Comparison of ENCODE assay signal across 20 cellular contexts in the genomic region with DNA sequence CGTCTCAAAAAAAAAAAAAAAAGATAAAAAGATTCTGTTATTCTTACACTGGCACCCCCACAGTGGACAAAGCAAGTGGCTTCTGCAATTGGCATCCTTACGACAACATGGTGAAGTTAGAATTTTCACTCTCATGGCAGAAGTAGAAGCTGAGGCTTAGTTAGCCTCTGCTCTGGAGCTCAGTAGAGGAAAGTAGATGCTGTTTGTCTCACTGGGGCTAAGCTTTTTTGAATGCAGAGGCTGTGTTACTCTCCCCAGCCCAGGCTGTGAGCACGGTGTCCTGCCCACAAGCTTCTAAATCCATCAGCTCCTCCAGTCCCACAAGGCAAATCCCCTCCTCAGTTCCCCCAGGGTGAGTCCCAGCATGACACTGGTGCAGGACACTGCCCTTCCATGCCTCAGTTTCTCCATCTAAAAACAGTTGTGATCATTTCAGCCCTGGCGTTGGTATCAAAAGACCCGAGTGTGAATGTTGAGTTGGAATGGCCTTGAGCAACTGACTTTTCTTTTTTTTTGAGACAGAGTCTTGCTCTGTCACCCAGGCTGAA. TPM values are rescaled to one million over a fixed set of nuclear protein-coding genes. Genes with fewer than 3 reads are reported as not detected.
DNase-seq lines count a peak whose midpoint lies in the region; ATAC-seq and TF ChIP-seq lines count a peak whose summit lies in the region.
"Had no signal": no experiment of that assay in that cellular context is flagged by ENCODE, and none has a peak within 500 bp of the region (broad histone marks: within the 10 kb centered on the region; RNA-seq: fewer than 3 reads in every experiment).

No MANE protein-coding gene starts in this region.

- no peaks in the 10 kb centered on the region for H3K27me3 Mint-ChIP-seq in natural killer cell treated with Interleukin-12 subunit alpha and Interleukin-12 subunit beta and Interleukin-15 and Interleukin-18, amount 100 ng/mL, for 72 hours
- no peaks in the 10 kb centered on the region for H3K27me3 Mint-ChIP-seq in natural killer cell (ENCODE audit: low read depth in 2 of 2)
- no peaks in the 10 kb centered on the region for H3K27me3 Mint-ChIP-seq in activated naive CD8-positive, alpha-beta T cell

- peaks cover 16% of the 10 kb centered on the region for H3K36me3 Mint-ChIP-seq in natural killer cell treated with Interleukin-12 subunit alpha and Interleukin-12 subunit beta and Interleukin-15 and Interleukin-18, amount 100 ng/mL, for 72 hours
- no peaks in the 10 kb centered on the region for H3K36me3 Mint-ChIP-seq in natural killer cell
- H3K36me3 Mint-ChIP-seq in activated naive CD8-positive, alpha-beta T cell = peaks cover 11% of the 10 kb centered on the region

- intact Hi-C loops in natural killer cell (cut with micrococcal nuclease) = no loop called here

- H4K20me1 ChIP-seq in OCI-LY1 (ENCODE audit: insufficient read depth, low read length) = no peaks in the 10 kb centered on the region

- H3K9me2 ChIP-seq in OCI-LY1 (ENCODE audit: low read depth, low read length) = no peaks in the 10 kb centered on the region

- no peaks in the 10 kb centered on the region for H3K27me3 ChIP-seq in OCI-LY1 (ENCODE audit: insufficient read depth, low read length)
- H3K27me3 ChIP-seq: dorsolateral prefrontal cortex, transverse colon had no signal

- no peak overlapping the region for H2AFZ ChIP-seq in OCI-LY1 (ENCODE audit: low read length)

- no peak overlapping the region for H3K4me3 ChIP-seq in OCI-LY1 (ENCODE audit: low read depth, low read length, poor library complexity, severe bottlenecking)
- H3K4me3 ChIP-seq: dorsolateral prefrontal cortex, lung, transverse colon had no signal

- peak overlapping the region; percentile 44 for H3K27ac ChIP-seq in OCI-LY1 (ENCODE audit: low read depth, low read length, poor library complexity, severe bottlenecking)
- H3K27ac ChIP-seq: dorsolateral prefrontal cortex, transverse colon, WERI-Rb-1 had no signal

- no peaks in the 10 kb centered on the region for H3K36me3 ChIP-seq in OCI-LY1 (ENCODE audit: insufficient read depth, low read length)
- H3K36me3 ChIP-seq: transverse colon, WERI-Rb-1 had no signal

- peaks cover 58% of the 10 kb centered on the region for H3K4me1 ChIP-seq in OCI-LY1 (ENCODE audit: insufficient read depth, low read length, severe bottlenecking)

- H3K9me3 Mint-ChIP-seq in natural killer cell treated with Interleukin-12 subunit alpha and Interleukin-12 subunit beta and Interleukin-15 and Interleukin-18, amount 100 ng/mL, for 72 hours = no peaks in the 10 kb centered on the region
- H3K9me3 Mint-ChIP-seq in natural killer cell = no peaks in the 10 kb centered on the region
- H3K9me3 Mint-ChIP-seq in activated naive CD8-positive, alpha-beta T cell (ENCODE audit: low read depth) = no peaks in the 10 kb centered on the region
- H3K9me3 Mint-ChIP-seq: H9 had no signal

- no peak for DNase-seq in natural killer cell treated with Interleukin-12 subunit alpha and Interleukin-12 subunit beta and Interleukin-15 and Interleukin-18, amount 100 ng/mL, for 72 hours (ENCODE audit: low spot score)
- no peak for DNase-seq in natural killer cell
- no peak for DNase-seq in stimulated activated CD4-positive, alpha-beta T cell treated with anti-CD3 and anti-CD28 coated beads, Interleukin-12 subunit alpha, Interleukin-12 subunit beta, amount 100 ng/mL, for 4 hours
- no peak for DNase-seq in dermis blood vessel endothelial cell
- DNase-seq: amygdala, Calu3, dorsolateral prefrontal cortex, foreskin melanocyte, H9, hippocampal formation, NCI-H1417, NCI-H526 treated with DMSO at 0.1 percent for 48 hours, occipital lobe, retina, transverse colon, WERI-Rb-1 had no signal

- no peak for TF ChIP-seq CTCF in natural killer cell (IDR thresholded peaks at IDR 0.05)
- no peak for TF ChIP-seq CTCF in OCI-LY1 (IDR thresholded peaks at IDR 0.05; ENCODE audit: low read length)

- peaks cover 10% of the 10 kb centered on the region for H3F3A ChIP-seq in OCI-LY1 (ENCODE audit: insufficient read depth, low read length)

- no peak for ATAC-seq in natural killer cell treated with Interleukin-12 subunit alpha and Interleukin-12 subunit beta and Interleukin-15 and Interleukin-18, amount 100 ng/mL, for 72 hours
- ATAC-seq in natural killer cell (no peak), HG03432 (IDR thresholded peaks at IDR 0.05; ENCODE audit: unreplicated experiment) (no peak)

- no peaks in the 10 kb centered on the region for H3K9me3 ChIP-seq in OCI-LY1 (ENCODE audit: low read length)
- H3K9me3 ChIP-seq: transverse colon had no signal

- no peak overlapping the region for H3K4me3 Mint-ChIP-seq in natural killer cell treated with Interleukin-12 subunit alpha and Interleukin-12 subunit beta and Interleukin-15 and Interleukin-18, amount 100 ng/mL, for 72 hours
- H3K4me3 Mint-ChIP-seq in natural killer cell = no peak overlapping the region
- H3K4me3 Mint-ChIP-seq in activated naive CD8-positive, alpha-beta T cell = no peak overlapping the region
- H3K4me3 Mint-ChIP-seq: H9 had no signal

- H3K79me2 ChIP-seq in OCI-LY1 (ENCODE audit: insufficient read depth, low read length) = no peaks in the 10 kb centered on the region

- peaks cover 27 to 41% of the 10 kb centered on the region in 2 donors for H3K4me1 Mint-ChIP-seq in natural killer cell treated with Interleukin-12 subunit alpha and Interleukin-12 subunit beta and Interleukin-15 and Interleukin-18, amount 100 ng/mL, for 72 hours (ENCODE audit: low read depth in 2 of 2)
- peaks cover 15 to 16% of the 10 kb centered on the region in 2 donors for H3K4me1 Mint-ChIP-seq in natural killer cell
- peaks cover 82% of the 10 kb centered on the region for H3K4me1 Mint-ChIP-seq in activated naive CD8-positive, alpha-beta T cell (ENCODE audit: low read depth)

- H3K27ac Mint-ChIP-seq in natural killer cell treated with Interleukin-12 subunit alpha and Interleukin-12 subunit beta and Interleukin-15 and Interleukin-18, amount 100 ng/mL, for 72 hours = peak overlapping the region; percentile 57 to 86
- no peak overlapping the region for H3K27ac Mint-ChIP-seq in natural killer cell
- H3K27ac Mint-ChIP-seq in activated naive CD8-positive, alpha-beta T cell = peak overlapping the region; percentile 77
- H3K27ac Mint-ChIP-seq: H9 had no signal

- no peak overlapping the region for H3K9ac ChIP-seq in OCI-LY1 (ENCODE audit: low read length)

- no peak overlapping the region for H3K4me2 ChIP-seq in OCI-LY1 (ENCODE audit: low read length)

RNA-seq across cellular contexts. Expression of gene PHF19, which starts 22.6 kb away (rescaled TPM):
- 100 to 1,000 TPM in 1 of 2 donors, 10 to 100 TPM in 1; 97.4 to 177 TPM for total RNA-seq in natural killer cell treated with Interleukin-12 subunit alpha and Interleukin-12 subunit beta and Interleukin-15 and Interleukin-18, amount 100 ng/mL, for 72 hours
- 10 to 100 TPM; 34.1 to 54.0 (median 47.8) TPM for total RNA-seq in natural killer cell
- 20.4 and 81.7 TPM in 2 replicates for total RNA-seq in dermis blood vessel endothelial cell

RNA-seq across cellular contexts. Expression of gene TRAF1, which starts 27.0 kb away (rescaled TPM):
- 100 to 1,000 TPM; 145 to 375 TPM for total RNA-seq in natural killer cell treated with Interleukin-12 subunit alpha and Interleukin-12 subunit beta and Interleukin-15 and Interleukin-18, amount 100 ng/mL, for 72 hours
- total RNA-seq in natural killer cell (10 to 100 TPM; 23.4 to 33.9 (median 30.5) TPM), dermis blood vessel endothelial cell (1.1 and 4.4 TPM in 2 replicates)

RNA-seq across cellular contexts. Expression of gene PSMD5, which starts 56.8 kb away (rescaled TPM):
- total RNA-seq in natural killer cell treated with Interleukin-12 subunit alpha and Interleukin-12 subunit beta and Interleukin-15 and Interleukin-18, amount 100 ng/mL, for 72 hours = 10 to 100 TPM; 59.5 to 70.4 TPM
- 10 to 100 TPM; 24.6 to 41.2 (median 37.1) TPM for total RNA-seq in natural killer cell
- total RNA-seq in dermis blood vessel endothelial cell = 21.8 and 33.9 TPM in 2 replicates

Comparison
In these comparisons a context has a peak if more than half of its experiments do, and no peak if none do; other contexts are left out.
1. H3K27ac Mint-ChIP-seq: peak in natural killer cell treated with Interleukin-12 subunit alpha and Interleukin-12 subunit beta and Interleukin-15 and Interleukin-18, amount 100 ng/mL, for 72 hours (2 of 2) and activated naive CD8-positive, alpha-beta T cell (single experiment); none in natural killer cell (0 of 2).
2. RNA of gene TRAF1, which starts 27.0 kb away (total RNA-seq): 145 to 375 TPM in natural killer cell treated with Interleukin-12 subunit alpha and Interleukin-12 subunit beta and Interleukin-15 and Interleukin-18, amount 100 ng/mL, for 72 hours; 23.4 to 33.9 TPM in natural killer cell and 1.1 to 4.4 TPM in dermis blood vessel endothelial cell; every median in the first group is over 4 times any median in the second.